ENCODE assay signal across 24 cellular contexts in the genomic region with DNA sequence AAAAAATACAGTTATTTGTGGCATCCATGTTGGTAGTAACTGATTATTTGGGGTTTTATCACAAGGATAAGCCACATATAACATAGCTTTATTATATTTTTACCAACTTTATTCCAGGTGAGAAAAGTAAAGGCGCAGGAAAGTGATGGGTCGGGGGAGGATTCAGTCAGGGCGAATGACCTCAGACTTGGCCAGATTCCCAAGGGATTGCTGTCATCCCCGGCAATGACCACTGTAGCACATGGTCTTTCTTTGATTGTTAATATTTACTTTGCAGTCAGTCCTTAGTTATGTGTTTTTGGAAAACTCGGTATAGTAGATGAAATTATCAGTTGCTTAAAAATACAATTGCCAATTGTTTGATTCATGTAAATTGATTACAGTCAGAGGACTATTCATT. TPM values are rescaled to one million over a fixed set of nuclear protein-coding genes. Genes with fewer than 3 reads are reported as not detected.
"Had no signal": no experiment of that assay in that cellular context is flagged by ENCODE, and none has a peak within 500 bp of the region (broad histone marks: within the 10 kb centered on the region; RNA-seq: fewer than 3 reads in every experiment).

No MANE protein-coding gene starts in this region.

- ATAC-seq: activated CD8-positive, alpha-beta T cell treated with anti-CD3 and anti-CD28 coated beads, Interleukin-2, amount 10 ng/mL, durations not matched to agents 7 days and 5 days; activated naive CD4-positive, alpha-beta T cell treated with anti-CD3 and anti-CD28 coated beads, Interleukin-2, amount 50 U/mL, for 72 hours; effector memory CD8-positive, alpha-beta T cell; esophagus mucosa; heart right ventricle; natural killer cell treated with Interleukin-12 subunit alpha and Interleukin-12 subunit beta and Interleukin-15 and Interleukin-18, amount 100 ng/mL, for 72 hours; stimulated activated naive CD8-positive, alpha-beta T cell treated with anti-CD3 and anti-CD28 coated beads, Interleukin-15, Interleukin-2, amounts not matched to agents 100 U/mL and 50 U/mL, for 24 hours had no signal

- H3K27me3 ChIP-seq: ascending aorta, colonic mucosa, heart right ventricle, spleen, upper lobe of left lung had no signal

- H3K27ac ChIP-seq: ascending aorta, breast epithelium, colonic mucosa, heart right ventricle, left ventricle myocardium inferior, spleen, upper lobe of left lung had no signal

- H3K36me3 ChIP-seq: ascending aorta, breast epithelium, colonic mucosa, heart right ventricle, left ventricle myocardium inferior, spleen, upper lobe of left lung had no signal

- DNase-seq: activated CD4-positive, alpha-beta T cell treated with anti-CD3 and anti-CD28 coated beads for 1 hour; activated CD4-positive, alpha-beta T cell treated with anti-CD3 and anti-CD28 coated beads, Interleukin-2, amount 50 U/mL, for 1 hour; activated CD8-positive, alpha-beta T cell treated with anti-CD3 and anti-CD28 coated beads, Interleukin-2, amount 10 ng/mL, durations not matched to agents 7 days and 5 days; activated gamma-delta T cell treated with Interleukin-2 at 50 U/mL for 16 hours; colonic mucosa; dorsolateral prefrontal cortex; effector memory CD8-positive, alpha-beta T cell; heart right ventricle; kidney; left ventricle myocardium inferior; spleen; stimulated activated CD4-positive, alpha-beta T cell treated with anti-CD3 and anti-CD28 coated beads, Interleukin-4, amount 100 ng/mL, for 4 hours; stimulated activated naive CD8-positive, alpha-beta T cell treated with anti-CD3 and anti-CD28 coated beads, Interleukin-15, Interleukin-2, amounts not matched to agents 100 U/mL and 50 U/mL, for 24 hours; T-helper 1 cell; upper lobe of left lung had no signal

- FAIRE-seq: endothelial cell of umbilical vein, kidney, TTC549 had no signal

- H3K4me1 ChIP-seq: ascending aorta, breast epithelium, colonic mucosa, heart right ventricle, left ventricle myocardium inferior, spleen, upper lobe of left lung had no signal

- H3K9me3 ChIP-seq: ascending aorta, breast epithelium, colonic mucosa, heart right ventricle, left ventricle myocardium inferior, spleen, upper lobe of left lung had no signal

- H3K4me3 ChIP-seq: ascending aorta, breast epithelium, colonic mucosa, heart right ventricle, left ventricle myocardium inferior, spleen, upper lobe of left lung had no signal

RNA-seq across cellular contexts. Expression of gene GRIA3, which starts 17.6 kb away (rescaled TPM):
- total RNA-seq: activated CD8-positive, alpha-beta T cell treated with anti-CD3 and anti-CD28 coated beads, Interleukin-2, amount 10 ng/mL, durations not matched to agents 7 days and 5 days; activated naive CD4-positive, alpha-beta T cell treated with anti-CD3 and anti-CD28 coated beads, Interleukin-2, amount 50 U/mL, for 72 hours; activated T-helper 1 cell treated with anti-CD3 and anti-CD28 coated beads, Interleukin-12 subunit alpha, Interleukin-12 subunit beta, Interleukin-2, Interleukin-4 antibody, amounts not matched to agents 30 ng/mL and 10 ng/mL and 1 ng/mL, durations not matched to agents 14 hours and 24 hours and 36 hours; endothelial cell of umbilical vein; natural killer cell treated with Interleukin-12 subunit alpha and Interleukin-12 subunit beta and Interleukin-15 and Interleukin-18, amount 100 ng/mL, for 72 hours; osteocyte had no signal
- polyA plus RNA-seq: endothelial cell of umbilical vein had no signal
